11 cellular contexts compared by ENCODE assay signal in genomic region chr1:235511470-235512240, GRCh38. TPM values are rescaled to one million over a fixed set of nuclear protein-coding genes. Genes with fewer than 3 reads are reported as not detected.
DNase-seq lines count a peak whose midpoint lies in the region; TF ChIP-seq lines count a peak whose summit lies in the region.
"Had no signal": no experiment of that assay in that cellular context is flagged by ENCODE, and none has a peak within 500 bp of the region (broad histone marks: within the 10 kb centered on the region; RNA-seq: fewer than 3 reads in every experiment).

No MANE protein-coding gene starts in this region.

- no peak overlapping the region for H3K27ac ChIP-seq in endodermal cell (ENCODE audit: low read depth, low read length)
- no peak overlapping the region for H3K27ac ChIP-seq in CD4-positive, alpha-beta memory T cell (ENCODE audit: low read depth, low read length)
- H3K27ac ChIP-seq: BLaER1 treated with 17β-estradiol and CSF1 and Interleukin-3, amounts not matched to agents 10 nM and 100 nM had no signal

- no peak overlapping the region for H3K9ac ChIP-seq in endodermal cell (ENCODE audit: extremely low read depth, low read length, poor library complexity, severe bottlenecking)
- H3K9ac ChIP-seq: BLaER1 treated with 17β-estradiol and CSF1 and Interleukin-3, amounts not matched to agents 10 nM and 100 nM had no signal

- TF ChIP-seq CTCF in GM10266 (IDR thresholded peaks at IDR 0.05; ENCODE audit: control insufficient read depth, insufficient read depth, low read depth, missing control alignments) (peak; percentile 24), endodermal cell (conservative IDR thresholded peaks at IDR 0.05) (peak; percentile 58)

- H3K4me3 Mint-ChIP-seq in endodermal cell, result no peak overlapping the region
- H3K4me3 Mint-ChIP-seq in CD4-positive, alpha-beta memory T cell, result no peak overlapping the region
- H3K4me3 Mint-ChIP-seq in activated T-helper 2 cell treated with anti-CD3 and anti-CD28 coated beads, Interferon-gamma antibody, Interleukin-2, Interleukin-4, amounts not matched to agents 10 μg/mL and 5 μg/mL and 100 μg/mL, durations not matched to agents 14 hours and 24 hours and 36 hours (ENCODE audit: low read depth), result no peak overlapping the region
- H3K4me3 Mint-ChIP-seq: nephron had no signal

- H3K4me1 ChIP-seq in endodermal cell (ENCODE audit: control insufficient read depth, insufficient read depth, low read length), result peaks cover under 1% of the 10 kb centered on the region
- H3K4me1 ChIP-seq in CD4-positive, alpha-beta memory T cell (ENCODE audit: insufficient read depth, low read length), result no peaks in the 10 kb centered on the region

- intact Hi-C loops in CD4-positive, alpha-beta memory T cell (cut with micrococcal nuclease), result no loop called here
- intact Hi-C loops in activated T-helper 2 cell treated with anti-CD3 and anti-CD28 coated beads, Interferon-gamma antibody, Interleukin-2, Interleukin-4, amounts not matched to agents 10 μg/mL and 5 μg/mL and 100 μg/mL, durations not matched to agents 14 hours and 24 hours and 36 hours (cut with micrococcal nuclease), result loop anchor here (2.0 to 5.0 kb wide), 2 partner anchors 221 to 271 kb away; no protein-coding TSS in a partner anchor

- POLR2A ChIA-PET in CD4-positive, alpha-beta memory T cell (lab: Charles Lee; ENCODE audit: partially characterized antibody), result no interaction called here

- H3K36me3 Mint-ChIP-seq in endodermal cell (ENCODE audit: low read depth), result no peaks in the 10 kb centered on the region
- no peaks in the 10 kb centered on the region for H3K36me3 Mint-ChIP-seq in CD4-positive, alpha-beta memory T cell
- no peaks in the 10 kb centered on the region for H3K36me3 Mint-ChIP-seq in activated T-helper 2 cell treated with anti-CD3 and anti-CD28 coated beads, Interferon-gamma antibody, Interleukin-2, Interleukin-4, amounts not matched to agents 10 μg/mL and 5 μg/mL and 100 μg/mL, durations not matched to agents 14 hours and 24 hours and 36 hours (ENCODE audit: low read depth)

- 82 to 87% methylated on average over 11 to 13 of the region's 13 CpGs for WGBS in endodermal cell (ENCODE audit: insufficient coverage in 1 of 2, insufficient read length in 1 of 2), 2 experiments

- DNase-seq in A172 (ENCODE audit: low spot score) (peak; percentile 18), GM10266 (ENCODE audit: extremely low spot score) (no peak), RPMI7951 (ENCODE audit: low read depth) (peak; percentile 45), endodermal cell (peak; percentile 68), DMS153 treated with DMSO at 0.1 percent for 48 hours (lab: John Stamatoyannopoulos, UW; ENCODE audit: unreplicated experiment) (no peak), glomerular visceral epithelial cell (ENCODE audit: extremely low spot score) (no peak)
- DNase-seq in CD4-positive, alpha-beta memory T cell, result no peak
- DNase-seq in activated T-helper 2 cell treated with anti-CD3 and anti-CD28 coated beads, Interferon-gamma antibody, Interleukin-2, Interleukin-4, amounts not matched to agents 10 μg/mL and 5 μg/mL and 100 μg/mL, durations not matched to agents 14 hours and 24 hours and 36 hours (ENCODE audit: low spot score), result no peak
- DNase-seq: Right ventricle myocardium superior had no signal

- H3K36me3 ChIP-seq in endodermal cell (ENCODE audit: control insufficient read depth, insufficient read depth, low read length), result no peaks in the 10 kb centered on the region
- H3K36me3 ChIP-seq in CD4-positive, alpha-beta memory T cell (ENCODE audit: insufficient read depth, low read length), result no peaks in the 10 kb centered on the region
- H3K36me3 ChIP-seq: BLaER1 treated with 17β-estradiol and CSF1 and Interleukin-3, amounts not matched to agents 10 nM and 100 nM had no signal

- H3K9me3 Mint-ChIP-seq in endodermal cell, result no peaks in the 10 kb centered on the region
- no peaks in the 10 kb centered on the region for H3K9me3 Mint-ChIP-seq in CD4-positive, alpha-beta memory T cell
- no peaks in the 10 kb centered on the region for H3K9me3 Mint-ChIP-seq in activated T-helper 2 cell treated with anti-CD3 and anti-CD28 coated beads, Interferon-gamma antibody, Interleukin-2, Interleukin-4, amounts not matched to agents 10 μg/mL and 5 μg/mL and 100 μg/mL, durations not matched to agents 14 hours and 24 hours and 36 hours
- H3K9me3 Mint-ChIP-seq: nephron had no signal

- H3K27me3 ChIP-seq in endodermal cell (ENCODE audit: control insufficient read depth, insufficient read depth, low read length, poor library complexity, severe bottlenecking), result no peaks in the 10 kb centered on the region
- no peaks in the 10 kb centered on the region for H3K27me3 ChIP-seq in CD4-positive, alpha-beta memory T cell (ENCODE audit: insufficient read depth, low read length)
- H3K27me3 ChIP-seq: BLaER1 treated with 17β-estradiol and CSF1 and Interleukin-3, amounts not matched to agents 10 nM and 100 nM had no signal

- no peak overlapping the region for H3K4me3 ChIP-seq in endodermal cell (ENCODE audit: low read length)
- no peak overlapping the region for H3K4me3 ChIP-seq in CD4-positive, alpha-beta memory T cell (ENCODE audit: low read length in 2 of 2)
- H3K4me3 ChIP-seq: BLaER1 treated with 17β-estradiol and CSF1 and Interleukin-3, amounts not matched to agents 10 nM and 100 nM had no signal

- no peaks in the 10 kb centered on the region for H3K27me3 Mint-ChIP-seq in endodermal cell (ENCODE audit: insufficient read depth)
- peaks cover 4 to 6% of the 10 kb centered on the region in 2 donors for H3K27me3 Mint-ChIP-seq in CD4-positive, alpha-beta memory T cell
- peaks cover 14% of the 10 kb centered on the region for H3K27me3 Mint-ChIP-seq in activated T-helper 2 cell treated with anti-CD3 and anti-CD28 coated beads, Interferon-gamma antibody, Interleukin-2, Interleukin-4, amounts not matched to agents 10 μg/mL and 5 μg/mL and 100 μg/mL, durations not matched to agents 14 hours and 24 hours and 36 hours (ENCODE audit: low read depth)

- no peak overlapping the region for H3K27ac Mint-ChIP-seq in endodermal cell
- peak overlapping the region in 1 of 7 donors; percentile 10 for H3K27ac Mint-ChIP-seq in CD4-positive, alpha-beta memory T cell
- H3K27ac Mint-ChIP-seq in activated T-helper 2 cell treated with anti-CD3 and anti-CD28 coated beads, Interferon-gamma antibody, Interleukin-2, Interleukin-4, amounts not matched to agents 10 μg/mL and 5 μg/mL and 100 μg/mL, durations not matched to agents 14 hours and 24 hours and 36 hours, result no peak overlapping the region
- H3K27ac Mint-ChIP-seq: nephron had no signal

- CTCF ChIA-PET in CD4-positive, alpha-beta memory T cell (lab: Charles Lee; ENCODE audit: partially characterized antibody), result interaction anchor here (0.8 to 1.5 kb wide), 3 partner anchors 271 to 460 kb away, joined by 4 to 6 read pairs (median 5); no protein-coding TSS in a partner anchor

- H3K4me1 Mint-ChIP-seq in endodermal cell, result no peaks in the 10 kb centered on the region
- peaks cover 0 to 1% (median 0%) of the 10 kb centered on the region in 4 donors for H3K4me1 Mint-ChIP-seq in CD4-positive, alpha-beta memory T cell
- H3K4me1 Mint-ChIP-seq in activated T-helper 2 cell treated with anti-CD3 and anti-CD28 coated beads, Interferon-gamma antibody, Interleukin-2, Interleukin-4, amounts not matched to agents 10 μg/mL and 5 μg/mL and 100 μg/mL, durations not matched to agents 14 hours and 24 hours and 36 hours (ENCODE audit: low read depth), result peaks cover 7% of the 10 kb centered on the region
- H3K4me1 Mint-ChIP-seq: nephron had no signal

- H3K9me3 ChIP-seq in endodermal cell (ENCODE audit: control insufficient read depth, low read length), result no peaks in the 10 kb centered on the region
- H3K9me3 ChIP-seq in CD4-positive, alpha-beta memory T cell (ENCODE audit: control insufficient read depth in 1 of 2, low read length in 2 of 2), result no peaks in the 10 kb centered on the region
- H3K9me3 ChIP-seq: BLaER1 treated with 17β-estradiol and CSF1 and Interleukin-3, amounts not matched to agents 10 nM and 100 nM had no signal

RNA-seq across cellular contexts. Expression of gene B3GALNT2, which starts 7.4 kb away (rescaled TPM):
- 32.0 and 56.6 TPM in 2 replicates for total RNA-seq in A172 (2014; rRNA removed; shearing (Covaris generic))
- 23.5 and 23.8 TPM in 2 replicates for total RNA-seq in RPMI7951 (2014; rRNA removed; shearing (Covaris generic))
- total RNA-seq in endodermal cell, result 10 to 100 TPM; 33.0 to 34.3 TPM
- polyA plus RNA-seq in endodermal cell (2013, experiment 1 of 2), result 21.2 TPM
- polyA plus RNA-seq in endodermal cell (2013, experiment 2 of 2), result 22.3 TPM
- 10 to 100 TPM; 11.0 to 12.1 TPM for total RNA-seq in CD4-positive, alpha-beta memory T cell
- polyA plus RNA-seq in CD4-positive, alpha-beta memory T cell, result 1 to 10 TPM; 6.3 to 7.2 TPM
- total RNA-seq in activated T-helper 2 cell treated with anti-CD3 and anti-CD28 coated beads, Interferon-gamma antibody, Interleukin-2, Interleukin-4, amounts not matched to agents 10 μg/mL and 5 μg/mL and 100 μg/mL, durations not matched to agents 14 hours and 24 hours and 36 hours, result 15.7 and 15.8 TPM in 2 replicates

Comparison
In these comparisons a context has a peak if more than half of its experiments do, and no peak if none do; other contexts are left out.
1. DNase-seq: peak in A172 (single experiment), RPMI7951 (single experiment) and endodermal cell (single experiment); none in GM10266 (single experiment), CD4-positive, alpha-beta memory T cell (0 of 5), DMS153 treated with DMSO at 0.1 percent for 48 hours (single experiment), glomerular visceral epithelial cell (single experiment) and activated T-helper 2 cell treated with anti-CD3 and anti-CD28 coated beads, Interferon-gamma antibody, Interleukin-2, Interleukin-4, amounts not matched to agents 10 μg/mL and 5 μg/mL and 100 μg/mL, durations not matched to agents 14 hours and 24 hours and 36 hours (single experiment).